14 cellular contexts compared by ENCODE assay signal in genomic region chr9:137758067-137758466, GRCh38.
DNase-seq lines count a peak whose midpoint lies in the region; ATAC-seq and TF ChIP-seq lines count a peak whose summit lies in the region.
"Had no signal": no experiment of that assay in that cellular context is flagged by ENCODE, and none has a peak within 500 bp of the region (broad histone marks: within the 10 kb centered on the region; RNA-seq: fewer than 3 reads in every experiment).

No MANE protein-coding gene starts in this region.

- H3K23ac ChIP-seq in neuronal stem cell (ENCODE audit: low read depth, low read length, poor library complexity): no peak overlapping the region

- H3K79me1 ChIP-seq in neuronal stem cell (ENCODE audit: low read depth, low read length): peaks cover 13% of the 10 kb centered on the region

- H2BK120ac ChIP-seq in neuronal stem cell (ENCODE audit: low read depth, low read length): no peak overlapping the region

- intact Hi-C loops in activated B cell treated with CpG ODN at 0.5 μM for 24 hours (cut with micrococcal nuclease): no loop called here

- H3K36me3 ChIP-seq in MG63 (peaks cover 37% of the 10 kb centered on the region), neuronal stem cell (replicated peaks in 1 of 2; ENCODE audit: control insufficient read depth in 2 of 2, insufficient read depth in 2 of 2, low read length in 2 of 2) (peaks cover 37 to 94% of the 10 kb centered on the region in 2 donors)

- H3K9me3 Mint-ChIP-seq in activated naive CD4-positive, alpha-beta T cell treated with anti-CD3 and anti-CD28 coated beads, Interleukin-2, amount 50 U/mL, for 24 hours: no peaks in the 10 kb centered on the region
- H3K9me3 Mint-ChIP-seq in activated B cell treated with CpG ODN at 0.5 μM for 24 hours (peaks cover 9% of the 10 kb centered on the region), immature natural killer cell (peaks cover 0 to 4% (median 0%) of the 10 kb centered on the region in 6 donors)
- H3K9me3 Mint-ChIP-seq in stimulated activated naive CD8-positive, alpha-beta T cell treated with anti-CD3 and anti-CD28 coated beads, Interleukin-15, amount 100 ng/mL, for 72 hours: peaks cover 7 to 11% of the 10 kb centered on the region in 2 donors

- H3K4me1 Mint-ChIP-seq in activated naive CD4-positive, alpha-beta T cell treated with anti-CD3 and anti-CD28 coated beads, Interleukin-2, amount 50 U/mL, for 24 hours: peaks cover 34% of the 10 kb centered on the region
- H3K4me1 Mint-ChIP-seq in activated B cell treated with CpG ODN at 0.5 μM for 24 hours (peaks cover 70% of the 10 kb centered on the region), immature natural killer cell (peaks cover 32 to 67% of the 10 kb centered on the region in 2 donors)
- peaks cover 57% of the 10 kb centered on the region for H3K4me1 Mint-ChIP-seq in stimulated activated naive CD8-positive, alpha-beta T cell treated with anti-CD3 and anti-CD28 coated beads, Interleukin-15, amount 100 ng/mL, for 72 hours

- no peak overlapping the region for H4K91ac ChIP-seq in neuronal stem cell (ENCODE audit: low read depth, low read length, poor library complexity)

- H3K27me3 Mint-ChIP-seq in activated naive CD4-positive, alpha-beta T cell treated with anti-CD3 and anti-CD28 coated beads, Interleukin-2, amount 50 U/mL, for 24 hours: no peaks in the 10 kb centered on the region
- H3K27me3 Mint-ChIP-seq in activated B cell treated with CpG ODN at 0.5 μM for 24 hours: no peaks in the 10 kb centered on the region
- peaks cover 0 to 10% (median 0%) of the 10 kb centered on the region in 3 donors for H3K27me3 Mint-ChIP-seq in immature natural killer cell (ENCODE audit: low read depth in 3 of 3)
- H3K27me3 Mint-ChIP-seq in stimulated activated naive CD8-positive, alpha-beta T cell treated with anti-CD3 and anti-CD28 coated beads, Interleukin-15, amount 100 ng/mL, for 72 hours: no peaks in the 10 kb centered on the region

- no peak overlapping the region for H4K8ac ChIP-seq in neuronal stem cell (ENCODE audit: low read depth, low read length)

- H2BK12ac ChIP-seq in neuronal stem cell (ENCODE audit: low read length): no peak overlapping the region

- H3K4me1 ChIP-seq in neuronal stem cell (ENCODE audit: control insufficient read depth in 2 of 2, insufficient read depth in 1 of 2, low read depth in 1 of 2, low read length in 2 of 2): peaks cover 0 to 7% of the 10 kb centered on the region in 2 donors
- H3K4me1 ChIP-seq: prostate gland had no signal

- no peak overlapping the region for H3K4me3 ChIP-seq in MG63
- peak overlapping the region in 1 of 2 donors; percentile 7 for H3K4me3 ChIP-seq in neuronal stem cell (ENCODE audit: low read length in 2 of 2)
- H3K4me3 ChIP-seq: dorsolateral prefrontal cortex, prostate gland had no signal

- H3K14ac ChIP-seq in neuronal stem cell (ENCODE audit: low read length): no peak overlapping the region

- H3K36me3 Mint-ChIP-seq in activated naive CD4-positive, alpha-beta T cell treated with anti-CD3 and anti-CD28 coated beads, Interleukin-2, amount 50 U/mL, for 24 hours: peaks cover 34% of the 10 kb centered on the region
- H3K36me3 Mint-ChIP-seq in activated B cell treated with CpG ODN at 0.5 μM for 24 hours (ENCODE audit: low read depth): peaks cover 83% of the 10 kb centered on the region
- peaks cover 36 to 64% (median 38%) of the 10 kb centered on the region in 3 donors for H3K36me3 Mint-ChIP-seq in immature natural killer cell

- H3K4me2 ChIP-seq in neuronal stem cell (ENCODE audit: insufficient read depth, low read length, poor library complexity, severe bottlenecking): no peak overlapping the region

- ATAC-seq in activated B cell treated with CpG ODN at 0.5 μM for 24 hours (ENCODE audit: low read depth): no peak
- ATAC-seq in stimulated activated naive CD8-positive, alpha-beta T cell treated with anti-CD3 and anti-CD28 coated beads, Interleukin-15, amount 100 ng/mL, for 72 hours: peak; percentile 24

- H2AFZ ChIP-seq in neuronal stem cell (ENCODE audit: low read length): no peak overlapping the region

- peak overlapping the region; percentile 36 for H3K4me3 Mint-ChIP-seq in activated naive CD4-positive, alpha-beta T cell treated with anti-CD3 and anti-CD28 coated beads, Interleukin-2, amount 50 U/mL, for 24 hours
- peak overlapping the region; percentile 64 for H3K4me3 Mint-ChIP-seq in activated B cell treated with CpG ODN at 0.5 μM for 24 hours
- peak overlapping the region; percentile 64 to 75 (median 70) for H3K4me3 Mint-ChIP-seq in immature natural killer cell
- H3K4me3 Mint-ChIP-seq in stimulated activated naive CD8-positive, alpha-beta T cell treated with anti-CD3 and anti-CD28 coated beads, Interleukin-15, amount 100 ng/mL, for 72 hours: peak overlapping the region; percentile 54 to 68

- no peak overlapping the region for H3K4ac ChIP-seq in neuronal stem cell (ENCODE audit: low read length)

- H3K27ac ChIP-seq in neuronal stem cell (replicated peaks; ENCODE audit: low read length): no peak overlapping the region
- H3K27ac ChIP-seq: dorsolateral prefrontal cortex, prostate gland had no signal

- no peak for DNase-seq in activated naive CD4-positive, alpha-beta T cell (lab: John Stamatoyannopoulos, UW)
- no peak for DNase-seq in activated B cell treated with CpG ODN at 0.5 μM for 24 hours
- no peak for DNase-seq in immature natural killer cell
- DNase-seq in stimulated activated naive CD8-positive, alpha-beta T cell treated with anti-CD3 and anti-CD28 coated beads, Interleukin-15, amount 100 ng/mL, for 72 hours: no peak
- no peak for DNase-seq in MG63
- DNase-seq in neuronal stem cell (ENCODE audit: low spot score): no peak
- DNase-seq in NAMALWA (ENCODE audit: low spot score): no peak
- DNase-seq: anterior cingulate cortex, DMS79, dorsolateral prefrontal cortex, NCI-H1105, NCI-H345 had no signal

- H3K9ac ChIP-seq in neuronal stem cell (ENCODE audit: low read depth, low read length, poor library complexity): no peak overlapping the region

- no peak overlapping the region for H2BK5ac ChIP-seq in neuronal stem cell (ENCODE audit: low read length)

- no peak overlapping the region for H2AK5ac ChIP-seq in neuronal stem cell (ENCODE audit: low read depth, low read length)

- CTCF ChIA-PET in activated B cell treated with CpG ODN at 0.5 μM for 24 hours (lab: Charles Lee): interaction anchor here (1.1 kb wide), 1 partner anchor 85 kb away, joined by 5 read pairs; no protein-coding TSS in a partner anchor

- no peak overlapping the region for H2BK15ac ChIP-seq in neuronal stem cell (ENCODE audit: low read length)

- no peaks in the 10 kb centered on the region for H3K27me3 ChIP-seq in MG63
- no peaks in the 10 kb centered on the region for H3K27me3 ChIP-seq in neuronal stem cell (ENCODE audit: control insufficient read depth in 3 of 3, insufficient read depth in 3 of 3, low read depth in 1 of 3, low read length in 3 of 3)
- H3K27me3 ChIP-seq: dorsolateral prefrontal cortex had no signal

- H3K27ac Mint-ChIP-seq in activated naive CD4-positive, alpha-beta T cell treated with anti-CD3 and anti-CD28 coated beads, Interleukin-2, amount 50 U/mL, for 24 hours: peak overlapping the region; percentile 46
- H3K27ac Mint-ChIP-seq in activated B cell treated with CpG ODN at 0.5 μM for 24 hours: peak overlapping the region; percentile 99
- peak overlapping the region; percentile 86 to 96 (median 92) for H3K27ac Mint-ChIP-seq in immature natural killer cell
- peak overlapping the region; percentile 63 to 86 for H3K27ac Mint-ChIP-seq in stimulated activated naive CD8-positive, alpha-beta T cell treated with anti-CD3 and anti-CD28 coated beads, Interleukin-15, amount 100 ng/mL, for 72 hours

- H3K18ac ChIP-seq in neuronal stem cell (ENCODE audit: low read length): no peak overlapping the region

- POLR2A ChIA-PET in activated B cell treated with CpG ODN at 0.5 μM for 24 hours (lab: Charles Lee): interaction anchor here (0.8 to 7.0 kb wide), 6 partner anchors 9 to 206 kb away, joined by 3 to 103 read pairs (median 10); partner anchors contain the start of genes ARRDC1 and MRPL41

- no CpG with 5 or more reads among the region's 16 CpGs for WGBS in neuronal stem cell (ENCODE audit: extremely low coverage in 2 of 2, insufficient read length in 2 of 2, insufficient replicate concordance in 1 of 2), 2 donors

- H3K9me3 ChIP-seq in MG63 (peaks cover 2% of the 10 kb centered on the region; the same call in 1 of the 2 replicates), neuronal stem cell (replicated peaks in 1 of 2; ENCODE audit: control insufficient read depth in 2 of 2, insufficient read depth in 1 of 2, low read depth in 1 of 2, low read length in 2 of 2) (peaks cover 8 to 15% of the 10 kb centered on the region in 2 donors)
- H3K9me3 ChIP-seq: prostate gland had no signal

- no peak for TF ChIP-seq CTCF in activated B cell treated with CpG ODN at 0.5 μM for 24 hours (IDR thresholded peaks at IDR 0.05)

Comparison
In these comparisons a context has a peak if more than half of its experiments do, and no peak if none do; other contexts are left out.
1. H3K27ac Mint-ChIP-seq: peak in every context shown above with its lines; median percentile 99 in activated B cell treated with CpG ODN at 0.5 μM for 24 hours; 92 in immature natural killer cell; 74 in stimulated activated naive CD8-positive, alpha-beta T cell treated with anti-CD3 and anti-CD28 coated beads, Interleukin-15, amount 100 ng/mL, for 72 hours; 46 in activated naive CD4-positive, alpha-beta T cell treated with anti-CD3 and anti-CD28 coated beads, Interleukin-2, amount 50 U/mL, for 24 hours.